8 cellular contexts compared by ENCODE assay signal in genomic region chr1:247332901-247333361, GRCh38. TPM values are rescaled to one million over a fixed set of nuclear protein-coding genes. Genes with fewer than 3 reads are reported as not detected.
A peak's percentile ranks its signal among the peaks of the same experiment; 100 is the strongest.
DNase-seq lines count a peak whose midpoint lies in the region; TF ChIP-seq lines count a peak whose summit lies in the region.

No MANE protein-coding gene starts in this region.

- peaks cover 0 to 5% (median 4%) of the 10 kb centered on the region in 3 donors for H3K27me3 Mint-ChIP-seq in immature natural killer cell (ENCODE audit: low read depth in 3 of 3)

- peak overlapping the region; percentile 63 to 78 (median 73) for H3K4me3 Mint-ChIP-seq in immature natural killer cell

- no peaks in the 10 kb centered on the region for H3K9me3 Mint-ChIP-seq in immature natural killer cell

- H3K27ac ChIP-seq in skin epidermis: peak overlapping the region in 16 of 21 experiments; percentile 32 to 98 (median 89)

- H3K4me1 Mint-ChIP-seq in immature natural killer cell: peaks cover 20% of the 10 kb centered on the region in 2 donors

- no peak for TF ChIP-seq POLR2A in NB4 (IDR thresholded peaks at IDR 0.05; ENCODE audit: extremely low read depth, insufficient read length)

- H3K27ac Mint-ChIP-seq in immature natural killer cell: peak overlapping the region in 3 of 6 donors; percentile 27 to 84 (median 48)

- H3K4me3 ChIP-seq in NB4 (ENCODE audit: low read depth, low read length): peak overlapping the region; percentile 79
- H3K4me3 ChIP-seq in astrocyte of the spinal cord (ENCODE audit: low read depth, low read length): peak overlapping the region; percentile 82
- peak overlapping the region; percentile 86 to 99 (median 96) for H3K4me3 ChIP-seq in skin epidermis

- peaks cover under 1 to 4% (median 3%) of the 10 kb centered on the region in 3 donors for H3K36me3 Mint-ChIP-seq in immature natural killer cell

- TF ChIP-seq CTCF in NB4 (IDR thresholded peaks at IDR 0.05; ENCODE audit: low read depth, low read length) (no peak), astrocyte of the spinal cord (IDR thresholded peaks at IDR 0.05; ENCODE audit: low read depth, low read length) (no peak), GM13977 (IDR thresholded peaks at IDR 0.05; ENCODE audit: extremely low read depth, insufficient read depth, missing control alignments) (no peak)

- in situ Hi-C loops in astrocyte of the spinal cord (cut with HindIII; ENCODE audit: low sequenced_read_pairs) (no loop called here), GM13977 (cut with MboI; ENCODE audit: low pct_unique_long_range_greater_than_20kb, low sequenced_read_pairs, unreplicated experiment) (no loop called here)

- DNase-seq in DMS153 (lab: John Stamatoyannopoulos, UW): peak; percentile 28
- peak; percentile 51 for DNase-seq in NB4 (ENCODE audit: low read depth)
- no peak for DNase-seq in astrocyte of the spinal cord (ENCODE audit: low read depth, low spot score)
- no peak for DNase-seq in immature natural killer cell
- DNase-seq in amniotic stem cell (lab: John Stamatoyannopoulos, UW): no peak
- no peak for DNase-seq in GM13977 (ENCODE audit: low spot score)
- DNase-seq in iPS-NIHi7 (ENCODE audit: extremely low spot score): no peak

RNA-seq across cellular contexts. Expression of gene ZNF496, which starts 1.3 kb away (rescaled TPM):
- 10 to 100 TPM in 2 of 3 donors, 1 to 10 TPM in 1; 2.7 to 11.0 (median 10.5) TPM for polyA plus RNA-seq in immature natural killer cell

Comparison
In these comparisons a context has a peak if more than half of its experiments do, and no peak if none do; other contexts are left out.
1. DNase-seq: peak in DMS153 (single experiment) and NB4 (single experiment); none in astrocyte of the spinal cord (single experiment), immature natural killer cell (0 of 3), amniotic stem cell (single experiment), GM13977 (single experiment) and iPS-NIHi7 (single experiment).
2. Peak in every context shown above with its lines, with median percentiles within 50 percentile points of each other: H3K4me3 ChIP-seq.